15 cellular contexts compared by ENCODE assay signal in the genomic region with DNA sequence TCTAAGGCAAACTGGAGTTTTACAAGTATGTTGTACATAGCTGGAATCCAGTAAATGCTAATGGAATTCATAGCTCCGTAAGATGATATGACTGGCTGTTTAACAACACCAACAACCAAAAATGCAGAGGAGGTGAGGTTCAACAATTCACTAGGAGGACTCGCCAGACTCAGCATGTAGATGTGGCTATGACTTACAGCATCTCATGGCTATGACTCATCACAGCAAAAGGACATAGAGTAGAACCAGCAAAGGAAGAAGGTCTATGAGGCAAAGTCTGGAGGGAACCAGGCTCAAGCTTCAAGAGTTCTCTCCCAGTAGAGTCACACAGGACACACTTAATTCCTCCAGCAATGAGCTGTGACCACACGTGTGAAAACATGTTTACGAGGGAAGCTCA.
A peak's percentile ranks its signal among the peaks of the same experiment; 100 is the strongest.
DNase-seq lines count a peak whose midpoint lies in the region; ATAC-seq, FAIRE-seq and TF ChIP-seq lines count a peak whose summit lies in the region.
"Had no signal": no experiment of that assay in that cellular context is flagged by ENCODE, and none has a peak within 500 bp of the region (broad histone marks: within the 10 kb centered on the region; RNA-seq: fewer than 3 reads in every experiment).

No MANE protein-coding gene starts in this region.

- peaks cover 7% of the 10 kb centered on the region for H3K79me1 ChIP-seq in mesendoderm (ENCODE audit: low read length)

- H2AK5ac ChIP-seq in mesendoderm (ENCODE audit: low read length) = no peak overlapping the region

- H3K27ac Mint-ChIP-seq in activated CD8-positive, alpha-beta T cell treated with anti-CD3 and anti-CD28 coated beads, Interleukin-2, amount 10 ng/mL, durations not matched to agents 7 days and 5 days = no peak overlapping the region
- H3K27ac Mint-ChIP-seq: dendritic cell treated with granulocyte-macrophage colony-stimulating factor and Interleukin-4, amounts not matched to agents 40 ng/mL and 50 ng/mL, for 4 days; nephron had no signal

- H3K79me2 ChIP-seq in mesendoderm (ENCODE audit: control insufficient read depth, insufficient read depth, low read length) = peaks cover 13% of the 10 kb centered on the region

- no peak overlapping the region for H2BK5ac ChIP-seq in mesendoderm (ENCODE audit: low read length)

- ATAC-seq in HG03469 (IDR thresholded peaks at IDR 0.05; ENCODE audit: unreplicated experiment) (no peak), SK-N-SH treated with all-trans-retinoic acid at 6 μM for 48 hours (no peak)
- ATAC-seq in activated CD8-positive, alpha-beta T cell treated with anti-CD3 and anti-CD28 coated beads, Interleukin-2, amount 10 ng/mL, durations not matched to agents 7 days and 5 days = no peak

- DNase-seq in DMS 273 treated with DMSO at 0.1 percent for 48 hours (lab: John Stamatoyannopoulos, UW) (peak; percentile 17), DMS 273 (lab: John Stamatoyannopoulos, UW; ENCODE audit: unreplicated experiment) (no peak), choroid plexus epithelial cell (ENCODE audit: low read depth) (peak; percentile 95), mesendoderm (peak; percentile 38), urothelium cell line (ENCODE audit: low spot score) (peak; percentile 60)
- DNase-seq in activated CD8-positive, alpha-beta T cell treated with anti-CD3 and anti-CD28 coated beads, Interleukin-2, amount 10 ng/mL, durations not matched to agents 7 days and 5 days = no peak
- DNase-seq: activated gamma-delta T cell treated with Interleukin-2 at 50 U/mL for 16 hours; KBM-7; stimulated activated CD4-positive, alpha-beta T cell treated with anti-CD3 and anti-CD28 coated beads, Interleukin-4, amount 100 ng/mL, for 24 hours; testis had no signal

- no peak overlapping the region for H3K4ac ChIP-seq in mesendoderm (ENCODE audit: low read depth, low read length)

- H4K8ac ChIP-seq in mesendoderm (ENCODE audit: low read depth, low read length) = no peak overlapping the region

- no peak for TF ChIP-seq CTCF in choroid plexus epithelial cell (conservative IDR thresholded peaks at IDR 0.05; ENCODE audit: low read depth, low read length)

- no peaks in the 10 kb centered on the region for H3K4me1 Mint-ChIP-seq in activated CD8-positive, alpha-beta T cell treated with anti-CD3 and anti-CD28 coated beads, Interleukin-2, amount 10 ng/mL, durations not matched to agents 7 days and 5 days (ENCODE audit: low read depth)

- H3K27ac ChIP-seq in mesendoderm (ENCODE audit: low read depth, low read length) = no peak overlapping the region
- H3K27ac ChIP-seq: 22Rv1, testis had no signal

- H4K5ac ChIP-seq in mesendoderm (ENCODE audit: low read length) = no peak overlapping the region

- no peak overlapping the region for H2BK15ac ChIP-seq in mesendoderm (replicated peaks; ENCODE audit: low read depth)

- FAIRE-seq in urothelium cell line (lab: Jason Lieb, UNC) = no peak

- POLR2A ChIA-PET in activated CD8-positive, alpha-beta T cell treated with anti-CD3 and anti-CD28 coated beads, Interleukin-2, amount 10 ng/mL, durations not matched to agents 7 days and 5 days (lab: Charles Lee) = no interaction called here

- no peak overlapping the region for H3K9ac ChIP-seq in mesendoderm (ENCODE audit: low read length)

- H3K56ac ChIP-seq in mesendoderm (ENCODE audit: low read length) = no peak overlapping the region

- no peaks in the 10 kb centered on the region for H3K27me3 Mint-ChIP-seq in activated CD8-positive, alpha-beta T cell treated with anti-CD3 and anti-CD28 coated beads, Interleukin-2, amount 10 ng/mL, durations not matched to agents 7 days and 5 days (ENCODE audit: low read depth)
- H3K27me3 Mint-ChIP-seq: dendritic cell treated with granulocyte-macrophage colony-stimulating factor and Interleukin-4, amounts not matched to agents 40 ng/mL and 50 ng/mL, for 4 days had no signal

- no peak overlapping the region for H3K18ac ChIP-seq in mesendoderm (ENCODE audit: low read length)

- CTCF ChIA-PET in activated CD8-positive, alpha-beta T cell treated with anti-CD3 and anti-CD28 coated beads, Interleukin-2, amount 10 ng/mL, durations not matched to agents 7 days and 5 days (lab: Charles Lee) = no interaction called here

- no peaks in the 10 kb centered on the region for H3K27me3 ChIP-seq in mesendoderm (ENCODE audit: insufficient read depth, low read length, poor library complexity)
- H3K27me3 ChIP-seq: testis had no signal

- H3K4me3 ChIP-seq in choroid plexus epithelial cell (ENCODE audit: low read depth, low read length) (no peak overlapping the region), mesendoderm (ENCODE audit: low read length) (no peak overlapping the region)
- H3K4me3 ChIP-seq: testis had no signal

- H2BK120ac ChIP-seq in mesendoderm (ENCODE audit: low read depth, low read length) = no peak overlapping the region

- H3K36me3 ChIP-seq in mesendoderm (ENCODE audit: control insufficient read depth, insufficient read depth, low read length) = no peaks in the 10 kb centered on the region

- H3K4me1 ChIP-seq in mesendoderm (ENCODE audit: control insufficient read depth, low read depth, low read length) = no peaks in the 10 kb centered on the region
- H3K4me1 ChIP-seq: testis had no signal

- H3K23ac ChIP-seq in mesendoderm (ENCODE audit: low read length) = no peak overlapping the region

- H3K4me3 Mint-ChIP-seq in activated CD8-positive, alpha-beta T cell treated with anti-CD3 and anti-CD28 coated beads, Interleukin-2, amount 10 ng/mL, durations not matched to agents 7 days and 5 days = no peak overlapping the region
- H3K4me3 Mint-ChIP-seq: dendritic cell treated with granulocyte-macrophage colony-stimulating factor and Interleukin-4, amounts not matched to agents 40 ng/mL and 50 ng/mL, for 4 days; nephron had no signal

- no CpG with 5 or more reads among the region's 4 CpGs for WGBS in mesendoderm (ENCODE audit: extremely low coverage, insufficient coverage, low lambda C conversion rate)

- no peak overlapping the region for H3K4me2 ChIP-seq in mesendoderm (ENCODE audit: low read length)

- peaks cover 9% of the 10 kb centered on the region for H3K9me3 Mint-ChIP-seq in activated CD8-positive, alpha-beta T cell treated with anti-CD3 and anti-CD28 coated beads, Interleukin-2, amount 10 ng/mL, durations not matched to agents 7 days and 5 days (ENCODE audit: insufficient read depth)

- no peaks in the 10 kb centered on the region for H3K36me3 Mint-ChIP-seq in activated CD8-positive, alpha-beta T cell treated with anti-CD3 and anti-CD28 coated beads, Interleukin-2, amount 10 ng/mL, durations not matched to agents 7 days and 5 days (ENCODE audit: low read depth)

TF ChIP-seq in SK-N-SH treated with all-trans-retinoic acid at 6 μM for 48 hours, 23 proteins besides CTCF, POLR2A, EP300 and RAD21:
- TF ChIP-seq, protein P1, sequence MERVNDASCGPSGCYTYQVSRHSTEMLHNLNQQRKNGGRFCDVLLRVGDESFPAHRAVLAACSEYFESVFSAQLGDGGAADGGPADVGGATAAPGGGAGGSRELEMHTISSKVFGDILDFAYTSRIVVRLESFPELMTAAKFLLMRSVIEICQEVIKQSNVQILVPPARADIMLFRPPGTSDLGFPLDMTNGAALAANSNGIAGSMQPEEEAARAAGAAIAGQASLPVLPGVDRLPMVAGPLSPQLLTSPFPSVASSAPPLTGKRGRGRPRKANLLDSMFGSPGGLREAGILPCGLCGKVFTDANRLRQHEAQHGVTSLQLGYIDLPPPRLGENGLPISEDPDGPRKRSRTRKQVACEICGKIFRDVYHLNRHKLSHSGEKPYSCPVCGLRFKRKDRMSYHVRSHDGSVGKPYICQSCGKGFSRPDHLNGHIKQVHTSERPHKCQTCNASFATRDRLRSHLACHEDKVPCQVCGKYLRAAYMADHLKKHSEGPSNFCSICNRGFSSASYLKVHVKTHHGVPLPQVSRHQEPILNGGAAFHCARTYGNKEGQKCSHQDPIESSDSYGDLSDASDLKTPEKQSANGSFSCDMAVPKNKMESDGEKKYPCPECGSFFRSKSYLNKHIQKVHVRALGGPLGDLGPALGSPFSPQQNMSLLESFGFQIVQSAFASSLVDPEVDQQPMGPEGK (CRISPR knock-in tag; IDR thresholded peaks at IDR 0.05; ENCODE audit: borderline replicate concordance) = no peak
- TF ChIP-seq ZNF565 (CRISPR knock-in tag; conservative IDR thresholded peaks at IDR 0.05; ENCODE audit: low read depth) = no peak
- no peak for TF ChIP-seq RARB (CRISPR knock-in tag; IDR thresholded peaks at IDR 0.05)
- TF ChIP-seq ZC3H10 (CRISPR knock-in tag; IDR thresholded peaks at IDR 0.05) = no peak
- TF ChIP-seq CSDC2 (CRISPR knock-in tag; IDR thresholded peaks at IDR 0.05) = no peak
- TF ChIP-seq, protein P2, sequence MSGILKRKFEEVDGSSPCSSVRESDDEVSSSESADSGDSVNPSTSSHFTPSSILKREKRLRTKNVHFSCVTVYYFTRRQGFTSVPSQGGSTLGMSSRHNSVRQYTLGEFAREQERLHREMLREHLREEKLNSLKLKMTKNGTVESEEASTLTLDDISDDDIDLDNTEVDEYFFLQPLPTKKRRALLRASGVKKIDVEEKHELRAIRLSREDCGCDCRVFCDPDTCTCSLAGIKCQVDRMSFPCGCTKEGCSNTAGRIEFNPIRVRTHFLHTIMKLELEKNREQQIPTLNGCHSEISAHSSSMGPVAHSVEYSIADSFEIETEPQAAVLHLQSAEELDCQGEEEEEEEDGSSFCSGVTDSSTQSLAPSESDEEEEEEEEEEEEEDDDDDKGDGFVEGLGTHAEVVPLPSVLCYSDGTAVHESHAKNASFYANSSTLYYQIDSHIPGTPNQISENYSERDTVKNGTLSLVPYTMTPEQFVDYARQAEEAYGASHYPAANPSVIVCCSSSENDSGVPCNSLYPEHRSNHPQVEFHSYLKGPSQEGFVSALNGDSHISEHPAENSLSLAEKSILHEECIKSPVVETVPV (CRISPR knock-in tag; IDR thresholded peaks at IDR 0.05) = no peak
- TF ChIP-seq BACH2 (CRISPR knock-in tag; IDR thresholded peaks at IDR 0.05; ENCODE audit: borderline replicate concordance) = no peak
TF ChIP-seq in SK-N-SH treated with all-trans-retinoic acid at 6 μM for 48 hours: peak in this region for 0.

Comparison
In these comparisons a context has a peak if more than half of its experiments do, and no peak if none do; other contexts are left out.
1. DNase-seq: peak in DMS 273 treated with DMSO at 0.1 percent for 48 hours (single experiment), choroid plexus epithelial cell (single experiment), mesendoderm (single experiment) and urothelium cell line (single experiment); none in DMS 273 (single experiment) and activated CD8-positive, alpha-beta T cell treated with anti-CD3 and anti-CD28 coated beads, Interleukin-2, amount 10 ng/mL, durations not matched to agents 7 days and 5 days (single experiment).